ENCODE assay signal across 8 cellular contexts in genomic region chr18:40016405-40016804, GRCh38.
"Had no signal": no experiment of that assay in that cellular context is flagged by ENCODE, and none has a peak within 500 bp of the region (broad histone marks: within the 10 kb centered on the region; RNA-seq: fewer than 3 reads in every experiment).

No MANE protein-coding gene starts in this region.

- DNase-seq: GDM1, GF-D8 had no signal

- H3K4me3 ChIP-seq: GM12878 had no signal

- ATAC-seq: GM12878 had no signal

- FAIRE-seq: G401.6, GM12878, GM12891, GM12892, GM18507, GM19239 had no signal
